Comparison of ENCODE assay signal across 8 cellular contexts in genomic region chr1:32965251-32965643, GRCh38. TPM values are rescaled to one million over a fixed set of nuclear protein-coding genes. Genes with fewer than 3 reads are reported as not detected.
A peak's percentile ranks its signal among the peaks of the same experiment; 100 is the strongest.
DNase-seq lines count a peak whose midpoint lies in the region; ATAC-seq, FAIRE-seq and TF ChIP-seq lines count a peak whose summit lies in the region.

No MANE protein-coding gene starts in this region.

- no peaks in the 10 kb centered on the region for H3K36me3 ChIP-seq in heart left ventricle
- no peaks in the 10 kb centered on the region for H3K36me3 ChIP-seq in astrocyte (ENCODE audit: insufficient read depth, low read length)
- H3K36me3 ChIP-seq in uterus = no peaks in the 10 kb centered on the region

- H3K27me3 Mint-ChIP-seq in astrocyte (ENCODE audit: low read depth, unreplicated experiment) (peaks cover 9% of the 10 kb centered on the region), memory B cell (no peaks in the 10 kb centered on the region)

- 55 to 62% (median 56%) methylated on average over 2 of the region's 2 CpGs for WGBS in heart left ventricle, 4 donors

- H3K4me2 ChIP-seq in astrocyte (ENCODE audit: low read length) = peak overlapping the region; percentile 95

- H3K27ac ChIP-seq in heart left ventricle = peak overlapping the region; percentile 75 to 97 (median 93)
- H3K27ac ChIP-seq in astrocyte (ENCODE audit: low read depth, low read length) = peak overlapping the region; percentile 57
- peak overlapping the region; percentile 96 to 99 for H3K27ac ChIP-seq in uterus

- intact Hi-C loops in heart left ventricle (cut with DNase I) (loop anchor here in 4 of 10 donors (2.0 to 10.0 kb wide), 3 partner anchors 46 to 72 kb away; partner anchors contain the start of gene AK2 (in 2 of the 4)), left ventricle myocardium superior (cut with micrococcal nuclease) (no loop called here), uterus (cut with DNase I; ENCODE audit: low total_unique reads) (no loop called here)

- peaks cover 33% of the 10 kb centered on the region for H4K20me1 ChIP-seq in astrocyte (ENCODE audit: insufficient read depth, low read length)

- H3K4me1 ChIP-seq in heart left ventricle (peaks cover 0 to 37% (median 29%) of the 10 kb centered on the region in 12 donors), astrocyte (ENCODE audit: insufficient read depth, low read length) (peaks cover 23% of the 10 kb centered on the region), uterus (peaks cover 0 to 2% of the 10 kb centered on the region in 2 donors)

- H3K9me3 Mint-ChIP-seq in astrocyte (ENCODE audit: unreplicated experiment) = no peaks in the 10 kb centered on the region
- H3K9me3 Mint-ChIP-seq in memory B cell = no peaks in the 10 kb centered on the region

- peaks cover 1% of the 10 kb centered on the region for H3K36me3 Mint-ChIP-seq in astrocyte (ENCODE audit: low read depth, unreplicated experiment)
- no peaks in the 10 kb centered on the region for H3K36me3 Mint-ChIP-seq in memory B cell

- H3K27me3 ChIP-seq in heart left ventricle (no peaks in the 10 kb centered on the region), astrocyte (ENCODE audit: insufficient read depth, low read length) (no peaks in the 10 kb centered on the region), uterus (no peaks in the 10 kb centered on the region)

- H3K9ac ChIP-seq in astrocyte (ENCODE audit: low read length) = no peak overlapping the region

- H3K4me3 ChIP-seq in heart left ventricle (peak overlapping the region in 11 of 12 donors; percentile 63 to 99 (median 95)), astrocyte (ENCODE audit: insufficient read depth, low read depth, low read length) (peak overlapping the region; percentile 66), uterus (peak overlapping the region; percentile 81 to 98)

- H3K4me3 Mint-ChIP-seq in astrocyte (ENCODE audit: unreplicated experiment) (peak overlapping the region; percentile 88), memory B cell (peak overlapping the region; percentile 86)

- H3K79me2 ChIP-seq in astrocyte (ENCODE audit: insufficient read depth, low read length) = peaks cover 38% of the 10 kb centered on the region

- no peak for FAIRE-seq in astrocyte (lab: Jason Lieb, UNC)

- H3K4me1 Mint-ChIP-seq in astrocyte (ENCODE audit: low read depth, unreplicated experiment) (peaks cover 23% of the 10 kb centered on the region), memory B cell (peaks cover 25% of the 10 kb centered on the region)

- TF ChIP-seq POLR2A in heart left ventricle (IDR thresholded peaks at IDR 0.05) (no peak), uterus (IDR thresholded peaks at IDR 0.05) (no peak)

- no peak for TF ChIP-seq CTCF in heart left ventricle (IDR thresholded peaks at IDR 0.05)
- no peak for TF ChIP-seq CTCF in astrocyte (IDR thresholded peaks at IDR 0.05; ENCODE audit: insufficient read depth, low read depth, low read length)
- no peak for TF ChIP-seq CTCF in uterus (IDR thresholded peaks at IDR 0.05)

- H3K27ac Mint-ChIP-seq in astrocyte (ENCODE audit: unreplicated experiment) (peak overlapping the region; percentile 88), memory B cell (peak overlapping the region; percentile 91)

- no peak for DNase-seq in heart left ventricle
- DNase-seq in left ventricle myocardium superior = no peak
- no peak for DNase-seq in astrocyte (ENCODE audit: low read depth)
- DNase-seq in memory B cell (ENCODE audit: low spot score in 2 of 2) = no peak
- no peak for DNase-seq in uterus
- no peak for DNase-seq in EL

- H2AFZ ChIP-seq in astrocyte (ENCODE audit: low read depth, low read length) = peak overlapping the region; percentile 83

- H3K9me3 ChIP-seq in heart left ventricle (no peaks in the 10 kb centered on the region), astrocyte (ENCODE audit: insufficient read depth, low read depth, low read length) (no peaks in the 10 kb centered on the region), uterus (no peaks in the 10 kb centered on the region)

- ATAC-seq in heart left ventricle (no peak), left ventricle myocardium superior (no peak), memory B cell (ENCODE audit: low read depth) (no peak), GM18517 (IDR thresholded peaks at IDR 0.05; ENCODE audit: unreplicated experiment) (no peak), HG02798 (IDR thresholded peaks at IDR 0.05; ENCODE audit: poor library complexity, unreplicated experiment) (no peak)

RNA-seq across cellular contexts. Expression of gene RNF19B, which starts 0.6 kb away (rescaled TPM):
- total RNA-seq in heart left ventricle = 10 to 100 TPM in 8 of 9 donors, 1 to 10 TPM in 1; 10.0 to 42.5 (median 15.2) TPM
- polyA plus RNA-seq in heart left ventricle = 10 to 100 TPM in 1 of 2 donors, 1 to 10 TPM in 1; 1.5 to 15.2 TPM
- 13.3 TPM for total RNA-seq in left ventricle myocardium superior
- 25.8 and 29.7 TPM in 2 replicates for total RNA-seq in astrocyte
- total RNA-seq in uterus = 10 to 100 TPM; 13.2 to 23.4 (median 17.4) TPM
